Comparison of ENCODE assay signal across 1 cellular context in the genomic region with DNA sequence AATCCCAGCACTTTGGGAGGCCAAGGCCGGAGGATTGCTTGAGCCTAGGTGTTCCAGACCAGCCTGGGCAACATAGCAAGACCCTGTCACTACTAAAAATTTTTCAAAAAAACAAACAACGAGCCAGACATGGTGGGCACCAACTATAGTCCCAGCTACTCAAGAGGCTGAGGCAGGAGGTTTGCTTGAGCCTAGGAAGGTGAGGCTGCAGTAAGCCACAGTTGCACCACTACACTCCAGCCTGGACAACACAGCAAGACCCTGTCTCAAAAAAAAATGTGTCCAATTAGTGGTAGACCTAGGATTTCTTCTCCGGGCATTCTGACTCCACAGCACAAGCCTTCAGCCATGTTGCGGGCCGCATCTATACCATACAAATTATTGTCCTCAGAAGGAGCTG.
TF ChIP-seq lines count a peak whose summit lies in the region.

No MANE protein-coding gene starts in this region.

TF ChIP-seq in GM23338, 12 proteins besides CTCF, POLR2A, EP300 and RAD21 (continued from another document):
- TF ChIP-seq ZNF462 (CRISPR knock-in tag; IDR thresholded peaks at IDR 0.05) = no peak
- TF ChIP-seq POLR2AphosphoS5 (IDR thresholded peaks at IDR 0.05; ENCODE audit: low read depth) = no peak
- no peak for TF ChIP-seq STAT1 (IDR thresholded peaks at IDR 0.05; ENCODE audit: unreplicated experiment)
- no peak for TF ChIP-seq NANOG (IDR thresholded peaks at IDR 0.05; ENCODE audit: borderline replicate concordance)
- no peak for TF ChIP-seq CREB1 (CRISPR knock-in tag; IDR thresholded peaks at IDR 0.05; ENCODE audit: low read depth)
- TF ChIP-seq ZNF331 (CRISPR knock-in tag; IDR thresholded peaks at IDR 0.05; ENCODE audit: low read depth) = no peak
